ENCODE assay signal across 8 cellular contexts in genomic region chr1:205321109-205321958, GRCh38. TPM values are rescaled to one million over a fixed set of nuclear protein-coding genes. Genes with fewer than 3 reads are reported as not detected.
DNase-seq lines count a peak whose midpoint lies in the region; ATAC-seq and TF ChIP-seq lines count a peak whose summit lies in the region.

Gene NUAK2, minus strand, starts transcription at chr1:205321745. Its CDS starts 117 bp downstream, at chr1:205321628.

- no peaks in the 10 kb centered on the region for H3K9me3 Mint-ChIP-seq in dendritic cell treated with granulocyte-macrophage colony-stimulating factor and Interleukin-4, amounts not matched to agents 40 ng/mL and 50 ng/mL, for 4 days

- peak; percentile 97 for DNase-seq in BE2C
- DNase-seq in HFF-Myc (ENCODE audit: extremely low read depth, low read depth): peak; percentile 48
- DNase-seq in NCI-H510A treated with DMSO at 0.1 percent for 48 hours (lab: John Stamatoyannopoulos, UW): peak; percentile 91
- DNase-seq in activated CD4-positive, alpha-beta T cell treated with anti-CD3 and anti-CD28 coated beads, Interleukin-2, amount 50 U/mL, for 4 hours: peak; percentile 78
- DNase-seq in left kidney (ENCODE audit: low read depth, low spot score): peak; percentile 98
- DNase-seq in stimulated activated CD4-positive, alpha-beta T cell treated with anti-CD3 and anti-CD28 coated beads, Interleukin-1b, Interleukin-23, amount 100 ng/mL, for 4 hours (ENCODE audit: low read depth in 2 of 2): peak; percentile 72 to 83

- TF ChIP-seq CTCF in BE2C (IDR thresholded peaks at IDR 0.05; ENCODE audit: low read depth, low read length): peak; percentile 24
- peak; percentile 27 for TF ChIP-seq CTCF in HFF-Myc (IDR thresholded peaks at IDR 0.05; ENCODE audit: low read depth, low read length, missing control alignments)

- intact Hi-C loops in dendritic cell treated with granulocyte-macrophage colony-stimulating factor and Interleukin-4, amounts not matched to agents 40 ng/mL and 50 ng/mL, for 4 days (cut with micrococcal nuclease): loop anchor here (5.0 kb wide), 1 partner anchor 34 kb away; no protein-coding TSS in a partner anchor

- H3K27me3 ChIP-seq in BE2C: no peaks in the 10 kb centered on the region

- peak within 1 kb of the TSS; percentile 91 for H3K27ac Mint-ChIP-seq in dendritic cell treated with granulocyte-macrophage colony-stimulating factor and Interleukin-4, amounts not matched to agents 40 ng/mL and 50 ng/mL, for 4 days

- peaks cover 26% of the 10 kb centered on the region for H3K4me1 ChIP-seq in BE2C

- H3K27me3 Mint-ChIP-seq in dendritic cell treated with granulocyte-macrophage colony-stimulating factor and Interleukin-4, amounts not matched to agents 40 ng/mL and 50 ng/mL, for 4 days: peaks cover 8% of the 10 kb centered on the region

- H3K36me3 ChIP-seq in BE2C: no peaks in the 10 kb centered on the region

- peaks cover 63% of the 10 kb centered on the region for H3K4me1 Mint-ChIP-seq in dendritic cell treated with granulocyte-macrophage colony-stimulating factor and Interleukin-4, amounts not matched to agents 40 ng/mL and 50 ng/mL, for 4 days (ENCODE audit: low read depth)

- H3K36me3 Mint-ChIP-seq in dendritic cell treated with granulocyte-macrophage colony-stimulating factor and Interleukin-4, amounts not matched to agents 40 ng/mL and 50 ng/mL, for 4 days (ENCODE audit: low read depth): peaks cover 21% of the 10 kb centered on the region

- H3K4me3 ChIP-seq in BE2C (ENCODE audit: low read depth, low read length) (peak within 1 kb of the TSS; percentile 80), HFF-Myc (replicated peaks; ENCODE audit: low read depth, low read length) (peak within 1 kb of the TSS; percentile 89)

- no peaks in the 10 kb centered on the region for H3K9me3 ChIP-seq in BE2C

- no peak for ATAC-seq in HG03139 (IDR thresholded peaks at IDR 0.05; ENCODE audit: unreplicated experiment)

- H3K4me3 Mint-ChIP-seq in dendritic cell treated with granulocyte-macrophage colony-stimulating factor and Interleukin-4, amounts not matched to agents 40 ng/mL and 50 ng/mL, for 4 days: peak within 1 kb of the TSS; percentile 90

RNA-seq across cellular contexts. Expression of gene NUAK2, which starts in this region (rescaled TPM):
- 0.66 TPM for polyA plus RNA-seq in BE2C (2012; ENCODE audit: insufficient read depth, insufficient read length, low read depth)

Comparison
In these comparisons a context has a peak if more than half of its experiments do, and no peak if none do; other contexts are left out.
1. DNase-seq: peak in every context shown above with its lines; median percentile 98 in left kidney; 97 in BE2C; 91 in NCI-H510A treated with DMSO at 0.1 percent for 48 hours; 78 in activated CD4-positive, alpha-beta T cell treated with anti-CD3 and anti-CD28 coated beads, Interleukin-2, amount 50 U/mL, for 4 hours; 78 in stimulated activated CD4-positive, alpha-beta T cell treated with anti-CD3 and anti-CD28 coated beads, Interleukin-1b, Interleukin-23, amount 100 ng/mL, for 4 hours; 48 in HFF-Myc.